In the genomic region with DNA sequence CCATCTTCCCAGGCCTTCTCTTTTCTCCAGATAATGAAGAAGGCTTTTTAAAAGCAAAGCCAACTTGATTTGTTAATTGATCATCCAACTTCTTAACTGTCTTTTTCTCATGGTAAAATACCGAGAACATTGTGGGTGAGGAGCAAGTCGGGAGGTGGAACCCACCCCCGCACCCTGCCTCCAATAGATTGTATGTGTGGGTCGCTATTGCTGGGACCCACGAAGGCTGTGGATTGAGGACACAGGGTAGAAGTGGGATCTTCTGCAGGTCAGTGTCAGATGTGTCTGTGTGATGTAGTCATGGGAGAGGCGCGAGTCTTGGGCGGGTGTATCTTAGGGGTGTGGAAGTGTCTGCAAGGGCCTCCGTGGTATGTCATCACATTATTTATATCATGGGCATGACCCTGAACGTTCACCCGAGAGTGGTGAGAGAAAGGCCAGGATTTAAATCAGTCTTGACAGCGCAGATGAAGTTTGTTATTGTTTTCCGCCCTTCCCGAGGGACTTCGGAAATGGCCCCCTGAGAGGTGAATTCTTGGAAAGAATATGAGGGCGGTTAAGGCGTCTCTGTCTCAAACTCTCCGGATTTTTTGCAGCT, we compare ENCODE assay signal across 8 cellular contexts. TPM values are rescaled to one million over a fixed set of nuclear protein-coding genes. Genes with fewer than 3 reads are reported as not detected.
A peak's percentile ranks its signal among the peaks of the same experiment; 100 is the strongest.
DNase-seq lines count a peak whose midpoint lies in the region; ATAC-seq, FAIRE-seq and TF ChIP-seq lines count a peak whose summit lies in the region.

No MANE protein-coding gene starts in this region.

- FAIRE-seq in A549 (lab: Jason Lieb, UNC) (no peak), small intestine (lab: Jason Lieb, UNC) (no peak)

- TF ChIP-seq CTCF in A549 (IDR thresholded peaks at IDR 0.05) = no peak
- TF ChIP-seq CTCF in NB4 (IDR thresholded peaks at IDR 0.05; ENCODE audit: low read depth, low read length) = no peak

- H3K27me3 ChIP-seq in adipocyte (replicated peaks; ENCODE audit: control insufficient read depth, insufficient read depth, low read length) (no peaks in the 10 kb centered on the region), iPS DF 6.9 (ENCODE audit: control insufficient read depth, insufficient read depth, low read length) (no peaks in the 10 kb centered on the region), small intestine (ENCODE audit: control insufficient read depth in 2 of 2, insufficient read depth in 2 of 2, low read length in 2 of 2) (no peaks in the 10 kb centered on the region)

- H3K4me1 ChIP-seq in A549 (peaks cover 8% of the 10 kb centered on the region; the same call in 1 of the 3 replicates), adipocyte (ENCODE audit: control insufficient read depth, insufficient read depth, low read length) (peaks cover 5% of the 10 kb centered on the region), iPS DF 6.9 (ENCODE audit: control insufficient read depth, insufficient read depth, low read length) (peaks cover 1% of the 10 kb centered on the region; the same call in 1 of the 2 replicates), small intestine (ENCODE audit: control insufficient read depth in 2 of 2, insufficient read depth in 1 of 2, low read depth in 1 of 2, low read length in 1 of 2) (no peaks in the 10 kb centered on the region)

- H3K9me3 ChIP-seq in A549 (no peaks in the 10 kb centered on the region), adipocyte (ENCODE audit: control insufficient read depth, low read length) (no peaks in the 10 kb centered on the region), iPS DF 6.9 (ENCODE audit: control insufficient read depth, insufficient read depth, low read length) (no peaks in the 10 kb centered on the region), small intestine (ENCODE audit: control insufficient read depth, low read depth) (no peaks in the 10 kb centered on the region)

- POLR2A ChIA-PET in A549 (lab: Yijun Ruan, JAX) = interaction anchor here (0.7 to 2.8 kb wide), 3 partner anchors 9 to 76 kb away, joined by 4 to 24 read pairs (median 4); no protein-coding TSS in a partner anchor

- CTCF ChIA-PET in A549 (lab: Yijun Ruan, JAX) = interaction anchor here (1.0 to 1.7 kb wide), 5 partner anchors 9 to 291 kb away, joined by 3 to 9 read pairs (median 4); no protein-coding TSS in a partner anchor

- TF ChIP-seq POLR2A in A549 (IDR thresholded peaks at IDR 0.05; ENCODE audit: low read length) (no peak), NB4 (IDR thresholded peaks at IDR 0.05; ENCODE audit: extremely low read depth, insufficient read length) (no peak)

- WGBS in A549 (ENCODE audit: missing lambda C conversion rate) = 46% methylated on average over 18 of the region's 18 CpGs
- no CpG with 5 or more reads among the region's 18 CpGs for WGBS in iPS DF 6.9 (ENCODE audit: insufficient coverage, insufficient read length)
- WGBS in small intestine, 3 donors = 23 to 35% (median 30%) methylated on average over 18 of the region's 18 CpGs

- H3K9ac ChIP-seq in adipocyte (ENCODE audit: low read length) = peak overlapping the region; percentile 86

- H3K4me2 ChIP-seq in A549 = peak overlapping the region; percentile 98

- H3K27ac ChIP-seq in A549 (peak overlapping the region; percentile 78 to 90), iPS DF 6.9 (ENCODE audit: low read length) (no peak overlapping the region), small intestine (ENCODE audit: low read depth in 1 of 2, low read length in 1 of 2) (peak overlapping the region; percentile 87 to 93)

- peak; percentile 15 to 26; a peak in 3 of 6 replicates for ATAC-seq in A549
- peak; percentile 14 for ATAC-seq in GM19452 (IDR thresholded peaks at IDR 0.05; ENCODE audit: unreplicated experiment)
- no peak for ATAC-seq in HG03571 (IDR thresholded peaks at IDR 0.05; ENCODE audit: unreplicated experiment)
- ATAC-seq in GM18858 (IDR thresholded peaks at IDR 0.05; ENCODE audit: unreplicated experiment) = no peak

- no peak for TF ChIP-seq EP300 in A549 (IDR thresholded peaks at IDR 0.05)

- no peaks in the 10 kb centered on the region for H3K36me3 ChIP-seq in adipocyte (ENCODE audit: control insufficient read depth, insufficient read depth, low read length, severe bottlenecking)
- H3K36me3 ChIP-seq in iPS DF 6.9 (ENCODE audit: control insufficient read depth, insufficient read depth, low read length) = no peaks in the 10 kb centered on the region
- H3K36me3 ChIP-seq in small intestine (ENCODE audit: control insufficient read depth in 2 of 2, insufficient read depth in 2 of 2, low read length in 2 of 2) = no peaks in the 10 kb centered on the region

- TF ChIP-seq RAD21 in A549 (conservative IDR thresholded peaks at IDR 0.05 in 1 of 2, IDR thresholded peaks at IDR 0.05 in 1 of 2) = no peak

- H3K4me3 ChIP-seq in A549 = peak overlapping the region; percentile 91
- peak overlapping the region; percentile 54 for H3K4me3 ChIP-seq in NB4 (ENCODE audit: low read depth, low read length)
- H3K4me3 ChIP-seq in adipocyte (ENCODE audit: low read length) = peak overlapping the region; percentile 88
- peak overlapping the region; percentile 52; the same call in 1 of the 2 replicates for H3K4me3 ChIP-seq in iPS DF 6.9 (ENCODE audit: low read length)
- peak overlapping the region; percentile 68 to 97 for H3K4me3 ChIP-seq in small intestine (ENCODE audit: low read depth in 1 of 2, low read length in 2 of 2)

- DNase-seq in A549 (ENCODE audit: low read depth in 1 of 2, low spot score in 1 of 2) = no peak
- peak; percentile 29 for DNase-seq in NB4 (ENCODE audit: low read depth)
- DNase-seq in adipocyte (ENCODE audit: low read depth) = peak; percentile 55
- no peak for DNase-seq in iPS DF 6.9 (ENCODE audit: low read depth, low spot score)
- DNase-seq in small intestine = peak; percentile 50

TF ChIP-seq in A549, 52 proteins besides CTCF, POLR2A, EP300 and RAD21:
- no peak for TF ChIP-seq ZC3H11A (IDR thresholded peaks at IDR 0.05)
- TF ChIP-seq ESRRA (IDR thresholded peaks at IDR 0.05; ENCODE audit: borderline replicate concordance, low read length) = no peak
- TF ChIP-seq ZSCAN20 (CRISPR knock-in tag; IDR thresholded peaks at IDR 0.05) = no peak
- TF ChIP-seq SREBF2 (IDR thresholded peaks at IDR 0.05) = no peak
- TF ChIP-seq HOXA7 (CRISPR knock-in tag; IDR thresholded peaks at IDR 0.05) = no peak
- no peak for TF ChIP-seq ELK1 (IDR thresholded peaks at IDR 0.05; ENCODE audit: low read depth, low read length)
- TF ChIP-seq E2F6 (IDR thresholded peaks at IDR 0.05; ENCODE audit: borderline replicate concordance, low read depth) = no peak
- TF ChIP-seq ZFP36 (IDR thresholded peaks at IDR 0.05; ENCODE audit: borderline replicate concordance, partially characterized antibody) = no peak
- TF ChIP-seq RARB (CRISPR knock-in tag; IDR thresholded peaks at IDR 0.05) = no peak
- TF ChIP-seq BHLHE40 (IDR thresholded peaks at IDR 0.05; ENCODE audit: low read depth, low read length) = no peak
- TF ChIP-seq GATA3 (IDR thresholded peaks at IDR 0.05; ENCODE audit: borderline replicate concordance) = no peak
- TF ChIP-seq BCL3 (IDR thresholded peaks at IDR 0.05) = no peak
- TF ChIP-seq FOXS1 (CRISPR knock-in tag; IDR thresholded peaks at IDR 0.05) = no peak
- no peak for TF ChIP-seq ZNF302 (CRISPR knock-in tag; IDR thresholded peaks at IDR 0.05)
- no peak for TF ChIP-seq HDAC2 (IDR thresholded peaks at IDR 0.05)
- TF ChIP-seq KDM1A (IDR thresholded peaks at IDR 0.05; ENCODE audit: low read depth) = no peak

RNA-seq across cellular contexts. Expression of gene PAQR8, which starts 0.5 kb away (rescaled TPM):
- 1.2 and 1.3 TPM in 2 replicates for polyA plus RNA-seq in A549 (2011; rRNA removed)
- 0.24 and 0.35 TPM in 2 replicates for polyA plus RNA-seq in A549 (2012; cell fraction: cytosol; rRNA removed)
- polyA plus RNA-seq in A549 (2012; cell fraction: nucleus; rRNA removed) = 0.27 and 0.36 TPM in 2 replicates
- 0.50 to 0.84 TPM (median 0.80 TPM) in 3 replicates for polyA plus RNA-seq in A549 (2017; fragmentation: RNase III; extraction: RNeasy Plus Mini Kit Qiagen cat#74134 plus additional on column Dnase treatment)
- polyA minus RNA-seq in A549 (2011; rRNA and poly(A)+ RNA removed) = 0.99 and 1.6 TPM in 2 replicates
- polyA plus RNA-seq in small intestine = 10 to 100 TPM; 14.1 to 28.6 (median 28.6) TPM

RNA-seq across cellular contexts. Expression of gene EFHC1, which starts 58.7 kb away (rescaled TPM):
- polyA plus RNA-seq in A549 (2011; rRNA removed) = 43.5 and 46.7 TPM in 2 replicates
- 7.7 and 9.7 TPM in 2 replicates for polyA plus RNA-seq in A549 (2012; cell fraction: cytosol; rRNA removed)
- polyA plus RNA-seq in A549 (2012; cell fraction: nucleus; rRNA removed) = 51.9 and 66.6 TPM in 2 replicates
- 14.0 to 16.5 TPM (median 15.2 TPM) in 3 replicates for polyA plus RNA-seq in A549 (2017; fragmentation: RNase III; extraction: RNeasy Plus Mini Kit Qiagen cat#74134 plus additional on column Dnase treatment)
- polyA minus RNA-seq in A549 (2011; rRNA and poly(A)+ RNA removed) = 17.2 and 29.8 TPM in 2 replicates
- 10 to 100 TPM; 10.4 to 23.8 (median 22.4) TPM for polyA plus RNA-seq in small intestine

Comparison
In these comparisons a context has a peak if more than half of its experiments do, and no peak if none do; other contexts are left out.
1. ATAC-seq: peak in A549 (2 of 2) and GM19452 (single experiment); none in HG03571 (single experiment) and GM18858 (single experiment).
2. DNase-seq: peak in NB4 (single experiment), adipocyte (single experiment) and small intestine (single experiment); none in A549 (0 of 2) and iPS DF 6.9 (single experiment).
3. RNA of gene PAQR8, which starts 0.5 kb away (polyA plus RNA-seq): 14.1 to 28.6 TPM in small intestine; 0.24 to 1.3 TPM in A549; every median in the first group is over 4 times any median in the second.
4. Peak in every context shown above with its lines, with median percentiles within 50 percentile points of each other: H3K4me3 ChIP-seq.